Comparison of ENCODE assay signal across 8 cellular contexts in the genomic region with DNA sequence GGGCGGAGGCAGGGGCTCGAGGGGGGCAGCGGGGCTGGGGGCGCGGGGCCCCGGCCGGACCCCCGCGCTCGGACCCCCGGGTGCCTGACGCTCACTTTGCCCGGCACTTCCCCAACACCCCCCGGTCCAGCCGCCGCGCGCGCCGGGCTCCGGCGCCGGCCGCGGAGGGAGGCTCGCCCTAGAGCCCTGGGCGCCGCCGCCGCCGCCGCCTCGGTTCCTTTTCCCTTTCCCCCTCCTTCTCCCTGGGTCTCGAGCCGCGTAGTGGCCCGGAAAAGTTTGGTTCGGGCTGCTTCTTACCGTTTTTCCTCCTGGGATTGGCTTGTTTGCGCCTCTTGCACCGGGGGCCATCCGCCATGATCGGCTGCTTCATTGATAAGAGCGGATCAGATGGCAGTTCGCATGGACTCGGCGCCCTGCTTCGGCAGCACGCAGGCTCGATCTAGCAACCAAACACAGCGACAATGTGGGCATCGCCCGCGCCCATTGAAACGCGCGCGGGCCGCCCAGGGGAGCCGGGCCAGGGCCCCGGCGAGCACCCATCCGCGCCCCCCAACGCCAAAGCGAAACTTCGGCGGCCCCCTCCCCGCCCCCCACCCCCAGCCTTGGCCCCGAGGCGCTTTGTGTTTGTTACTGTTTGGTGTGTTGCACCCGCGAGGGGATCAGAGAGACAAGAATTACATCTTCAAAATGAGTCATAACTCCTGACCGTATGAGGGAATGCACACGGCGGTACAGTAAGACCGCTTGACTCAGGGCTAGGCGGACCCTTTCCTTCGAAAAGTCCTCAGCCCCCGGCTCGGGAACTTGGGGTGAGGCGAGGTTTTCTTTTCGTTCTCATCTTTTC. TPM values are rescaled to one million over a fixed set of nuclear protein-coding genes. Genes with fewer than 3 reads are reported as not detected.
DNase-seq lines count a peak whose midpoint lies in the region; ATAC-seq, FAIRE-seq and TF ChIP-seq lines count a peak whose summit lies in the region.

No MANE protein-coding gene starts in this region.

- no peaks in the 10 kb centered on the region for H3K27me3 ChIP-seq in neuron (ENCODE audit: insufficient read depth, low read length)

- FAIRE-seq in A549 (lab: Jason Lieb, UNC) (no peak), frontal cortex (lab: Jason Lieb, UNC) (no peak)

- H2AFZ ChIP-seq in neuron (ENCODE audit: low read depth, low read length): no peak overlapping the region

- peak overlapping the region; percentile 92 for H3K4me3 ChIP-seq in A549
- peak overlapping the region; percentile 97 for H3K4me3 ChIP-seq in neuron (ENCODE audit: low read length)

- WGBS in A549 (ENCODE audit: missing lambda C conversion rate): under 1% methylated on average over 39 of the region's 83 CpGs

- H3K4me2 ChIP-seq in A549: peak overlapping the region; percentile 91

- DNase-seq in A549 (ENCODE audit: low read depth in 1 of 2, low spot score in 1 of 2) (peak; percentile 58 to 81), GM13976 (ENCODE audit: low spot score) (peak; percentile 68), NCI-H345 treated with DMSO at 0.1 percent for 48 hours (lab: John Stamatoyannopoulos, UW; ENCODE audit: unreplicated experiment) (peak; percentile 28), frontal cortex (ENCODE audit: low spot score in 2 of 2) (peak; percentile 49 to 50), HT-29 (ENCODE audit: low spot score) (no peak)
- peak; percentile 37 for DNase-seq in activated T-helper 9 cell treated with anti-CD3 and anti-CD28 coated beads, Interleukin-2, amount 50 U/mL, for 16 hours (ENCODE audit: low read depth)

- H3K36me3 ChIP-seq in neuron (ENCODE audit: insufficient read depth, low read length): peaks cover 12% of the 10 kb centered on the region

- H3K9me3 ChIP-seq in A549 (no peaks in the 10 kb centered on the region), neuron (ENCODE audit: low read length) (no peaks in the 10 kb centered on the region)

- TF ChIP-seq CTCF in A549 (IDR thresholded peaks at IDR 0.05) (no peak), GM13976 (IDR thresholded peaks at IDR 0.05; ENCODE audit: borderline replicate concordance, control extremely low read depth, extremely low read depth, insufficient read depth, missing control alignments) (no peak)

- TF ChIP-seq EP300 in A549 (IDR thresholded peaks at IDR 0.05): no peak

- in situ Hi-C loops in GM13976 (cut with MboI; ENCODE audit: low sequenced_read_pairs, unreplicated experiment): no loop called here

- ATAC-seq in A549 (peak; percentile 74 to 80), HG02840 (IDR thresholded peaks at IDR 0.05; ENCODE audit: low FRiP score, unreplicated experiment) (peak; percentile 59)

- peaks cover 25% of the 10 kb centered on the region for H3K4me1 ChIP-seq in A549
- H3K4me1 ChIP-seq in neuron (ENCODE audit: insufficient read depth, low read length): peaks cover 47% of the 10 kb centered on the region

- POLR2A ChIA-PET in A549 (lab: Yijun Ruan, JAX): no interaction called here

- TF ChIP-seq RAD21 in A549 (conservative IDR thresholded peaks at IDR 0.05 in 1 of 2, IDR thresholded peaks at IDR 0.05 in 1 of 2): peak in 1 of 2 experiments; percentile 31; a peak in 2 of 5 replicates

- CTCF ChIA-PET in A549 (lab: Yijun Ruan, JAX): no interaction called here

- TF ChIP-seq POLR2A in A549 (IDR thresholded peaks at IDR 0.05; ENCODE audit: low read length): peak; percentile 27; the same call in 1 of the 2 replicates

- peak overlapping the region; percentile 93 to 95 for H3K27ac ChIP-seq in A549

TF ChIP-seq in A549, 52 proteins besides CTCF, POLR2A, EP300 and RAD21:
- TF ChIP-seq GATA3 (IDR thresholded peaks at IDR 0.05; ENCODE audit: borderline replicate concordance) (0 out of 2 replicates have a peak, but pooled peaks have one; percentile 24), CHD4 (IDR thresholded peaks at IDR 0.05; ENCODE audit: borderline replicate concordance) (no peak), FOSL2 (IDR thresholded peaks at IDR 0.05) (peak; percentile 18; the same call in 1 of the 2 replicates), FOSL2 (CRISPR knock-in tag; IDR thresholded peaks at IDR 0.05) (peak; percentile 84), KDM5A (IDR thresholded peaks at IDR 0.05) (no peak), PHF8 (IDR thresholded peaks at IDR 0.05; ENCODE audit: borderline replicate concordance, low read depth) (peak; percentile 18; the same call in 1 of the 2 replicates)
- TF ChIP-seq, protein P1, sequence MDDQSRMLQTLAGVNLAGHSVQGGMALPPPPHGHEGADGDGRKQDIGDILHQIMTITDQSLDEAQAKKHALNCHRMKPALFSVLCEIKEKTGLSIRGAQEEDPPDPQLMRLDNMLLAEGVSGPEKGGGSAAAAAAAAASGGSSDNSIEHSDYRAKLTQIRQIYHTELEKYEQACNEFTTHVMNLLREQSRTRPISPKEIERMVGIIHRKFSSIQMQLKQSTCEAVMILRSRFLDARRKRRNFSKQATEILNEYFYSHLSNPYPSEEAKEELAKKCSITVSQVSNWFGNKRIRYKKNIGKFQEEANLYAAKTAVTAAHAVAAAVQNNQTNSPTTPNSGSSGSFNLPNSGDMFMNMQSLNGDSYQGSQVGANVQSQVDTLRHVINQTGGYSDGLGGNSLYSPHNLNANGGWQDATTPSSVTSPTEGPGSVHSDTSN (IDR thresholded peaks at IDR 0.05): no peak
- TF ChIP-seq, protein P2, sequence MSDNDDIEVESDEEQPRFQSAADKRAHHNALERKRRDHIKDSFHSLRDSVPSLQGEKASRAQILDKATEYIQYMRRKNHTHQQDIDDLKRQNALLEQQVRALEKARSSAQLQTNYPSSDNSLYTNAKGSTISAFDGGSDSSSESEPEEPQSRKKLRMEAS (IDR thresholded peaks at IDR 0.05): peak; percentile 57; the same call in 1 of the 2 replicates
- TF ChIP-seq, protein P3, sequence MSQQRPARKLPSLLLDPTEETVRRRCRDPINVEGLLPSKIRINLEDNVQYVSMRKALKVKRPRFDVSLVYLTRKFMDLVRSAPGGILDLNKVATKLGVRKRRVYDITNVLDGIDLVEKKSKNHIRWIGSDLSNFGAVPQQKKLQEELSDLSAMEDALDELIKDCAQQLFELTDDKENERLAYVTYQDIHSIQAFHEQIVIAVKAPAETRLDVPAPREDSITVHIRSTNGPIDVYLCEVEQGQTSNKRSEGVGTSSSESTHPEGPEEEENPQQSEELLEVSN (IDR thresholded peaks at IDR 0.05; ENCODE audit: borderline replicate concordance, low read depth): 0 out of 2 replicates have a peak, but pooled peaks have one; percentile 30

RNA-seq across cellular contexts. Expression of gene ZEB2, which starts 2.7 kb away (rescaled TPM):
- polyA plus RNA-seq in A549 (2011; rRNA removed) (6.6 and 7.0 TPM in 2 replicates), A549 (2017; fragmentation: RNase III; extraction: RNeasy Plus Mini Kit Qiagen cat#74134 plus additional on column Dnase treatment) (3.3 to 4.2 TPM (median 3.8 TPM) in 3 replicates)
- polyA plus RNA-seq in A549 (2012; cell fraction: cytosol; rRNA removed): 2.3 and 2.9 TPM in 2 replicates
- 3.0 and 4.2 TPM in 2 replicates for polyA plus RNA-seq in A549 (2012; cell fraction: nucleus; rRNA removed)
- 11.6 and 13.4 TPM in 2 replicates for polyA minus RNA-seq in A549 (2011; rRNA and poly(A)+ RNA removed)
- 267 TPM for total RNA-seq in frontal cortex
- 0.18 TPM in 1 of 2 replicates, not detected in the other for total RNA-seq in HT-29 (2014; rRNA removed; shearing (Covaris generic))

Comparison
In these comparisons a context has a peak if more than half of its experiments do, and no peak if none do; other contexts are left out.
1. RNA of gene ZEB2, which starts 2.7 kb away (total RNA-seq): 267 TPM in frontal cortex (single experiment); 0.18 TPM in HT-29; every median in the first group is over 100 times any median in the second.